1 cellular context compared by ENCODE assay signal in genomic region chr17:18256776-18257175, GRCh38.
TF ChIP-seq lines count a peak whose summit lies in the region.

No MANE protein-coding gene starts in this region.

TF ChIP-seq in H1, 55 proteins besides CTCF, POLR2A, EP300 and RAD21:
- TF ChIP-seq TAF1 (IDR thresholded peaks at IDR 0.05; ENCODE audit: low read depth, low read length) (no peak), RFX5 (IDR thresholded peaks at IDR 0.05; ENCODE audit: borderline replicate concordance, low read depth, low read length) (no peak), PHF8 (conservative IDR thresholded peaks at IDR 0.05; ENCODE audit: low read depth, low read length) (no peak), SUZ12 (IDR thresholded peaks at IDR 0.05; ENCODE audit: low read length) (no peak), TBP (IDR thresholded peaks at IDR 0.05; ENCODE audit: low read depth, low read length) (no peak), POLR2AphosphoS5 (IDR thresholded peaks at IDR 0.05; ENCODE audit: low read depth, low read length) (no peak), BCL11A (IDR thresholded peaks at IDR 0.05; ENCODE audit: low read depth in 2 of 2, low read length in 2 of 2) (no peak), MAFK (IDR thresholded peaks at IDR 0.05; ENCODE audit: low read depth, low read length) (no peak), CTBP2 (IDR thresholded peaks at IDR 0.05; ENCODE audit: borderline replicate concordance, insufficient read depth, insufficient read length, low read length) (no peak), SIN3A (conservative IDR thresholded peaks at IDR 0.05 in 1 of 2, IDR thresholded peaks at IDR 0.05 in 1 of 2; ENCODE audit: low read depth in 1 of 2, low read length in 2 of 2) (no peak), KDM4A (IDR thresholded peaks at IDR 0.05; ENCODE audit: low read depth, low read length, severe bottlenecking) (no peak), TCF12 (IDR thresholded peaks at IDR 0.05; ENCODE audit: low read depth, low read length) (no peak), CHD2 (IDR thresholded peaks at IDR 0.05; ENCODE audit: low read length) (no peak), MAX (IDR thresholded peaks at IDR 0.05) (no peak)
TF ChIP-seq in H1: peak in this region for 0.
